ENCODE assay signal across 10 cellular contexts in genomic region chr6:54737247-54737646, GRCh38.
DNase-seq lines count a peak whose midpoint lies in the region; ATAC-seq, FAIRE-seq and TF ChIP-seq lines count a peak whose summit lies in the region.
"Had no signal": no experiment of that assay in that cellular context is flagged by ENCODE, and none has a peak within 500 bp of the region (broad histone marks: within the 10 kb centered on the region; RNA-seq: fewer than 3 reads in every experiment).

No MANE protein-coding gene starts in this region.

- WGBS in K562 (ENCODE audit: insufficient coverage, low coverage, missing lambda C conversion rate), result 11% methylated on average over 3 of the region's 3 CpGs
- 71 to 72% methylated on average over 3 of the region's 3 CpGs for WGBS in heart right ventricle, 2 donors

- H3K27ac ChIP-seq in K562 (ENCODE audit: extremely low read depth, low read depth, low read length), result no peak overlapping the region
- H3K27ac ChIP-seq in upper lobe of right lung, result no peak overlapping the region
- no peak overlapping the region for H3K27ac ChIP-seq in heart right ventricle
- no peak overlapping the region for H3K27ac ChIP-seq in CD8-positive, alpha-beta T cell (ENCODE audit: low read depth, low read length)

- H3K27ac Mint-ChIP-seq in stimulated activated naive CD8-positive, alpha-beta T cell treated with anti-CD3 and anti-CD28 coated beads, Interleukin-15, amount 100 ng/mL, for 72 hours, result no peak overlapping the region
- H3K27ac Mint-ChIP-seq in CD8-positive, alpha-beta T cell, result no peak overlapping the region

- in situ Hi-C loops in K562 (cut with MboI), result no loop called here

- H3K36me3 ChIP-seq in K562 (ENCODE audit: control insufficient read depth, insufficient read depth, low read length) (no peaks in the 10 kb centered on the region), upper lobe of right lung (no peaks in the 10 kb centered on the region), heart right ventricle (no peaks in the 10 kb centered on the region)
- no peaks in the 10 kb centered on the region for H3K36me3 ChIP-seq in CD8-positive, alpha-beta T cell (ENCODE audit: insufficient read depth, low read length)

- no peaks in the 10 kb centered on the region for H4K20me1 ChIP-seq in K562 (replicated peaks; ENCODE audit: control insufficient read depth, insufficient read depth, low read length)

- H3K4me1 ChIP-seq in K562 (replicated peaks in 1 of 2; ENCODE audit: control insufficient read depth in 2 of 2, insufficient read depth in 2 of 2, low read length in 2 of 2) (no peaks in the 10 kb centered on the region), upper lobe of right lung (no peaks in the 10 kb centered on the region), heart right ventricle (no peaks in the 10 kb centered on the region)
- H3K4me1 ChIP-seq in CD8-positive, alpha-beta T cell (ENCODE audit: insufficient read depth, low read length), result no peaks in the 10 kb centered on the region

- peak; percentile 3 for DNase-seq in stimulated activated naive CD8-positive, alpha-beta T cell treated with anti-CD3 and anti-CD28 coated beads, Interleukin-15, Interleukin-2, amounts not matched to agents 100 U/mL and 50 U/mL, for 24 hours
- DNase-seq in stimulated activated naive CD8-positive, alpha-beta T cell treated with anti-CD3 and anti-CD28 coated beads, Interleukin-15, amount 100 ng/mL, for 72 hours, result no peak
- DNase-seq in K562 (ENCODE audit: extremely low read depth in 1 of 4, low spot score in 3 of 4) (peak; percentile 5 to 9 (median 9)), upper lobe of right lung (peak; percentile 21), heart right ventricle (no peak), middle frontal gyrus (ENCODE audit: extremely low spot score, low spot score) (no peak)
- no peak for DNase-seq in CD8-positive, alpha-beta T cell
- DNase-seq: effector CD4-positive, alpha-beta T cell had no signal

- no peak overlapping the region for H2AFZ ChIP-seq in K562 (ENCODE audit: low read depth, low read length)

- no peak overlapping the region for H3K9ac ChIP-seq in K562 (ENCODE audit: insufficient read depth in 1 of 2, low read depth in 2 of 2, low read length in 2 of 2)

- no peak overlapping the region for H3K4me2 ChIP-seq in K562 (ENCODE audit: insufficient read depth, low read length)

- peaks cover 7 to 30% of the 10 kb centered on the region in 2 donors for H3K9me3 Mint-ChIP-seq in stimulated activated naive CD8-positive, alpha-beta T cell treated with anti-CD3 and anti-CD28 coated beads, Interleukin-15, amount 100 ng/mL, for 72 hours
- H3K9me3 Mint-ChIP-seq in CD8-positive, alpha-beta T cell, result peaks cover 16% of the 10 kb centered on the region

- no peak for TF ChIP-seq RAD21 in K562 (CRISPR knock-in tag; conservative IDR thresholded peaks at IDR 0.05 in 1 of 2, IDR thresholded peaks at IDR 0.05 in 1 of 2)

- no peaks in the 10 kb centered on the region for H3K27me3 Mint-ChIP-seq in stimulated activated naive CD8-positive, alpha-beta T cell treated with anti-CD3 and anti-CD28 coated beads, Interleukin-15, amount 100 ng/mL, for 72 hours
- H3K27me3 Mint-ChIP-seq in CD8-positive, alpha-beta T cell (ENCODE audit: low read depth), result no peaks in the 10 kb centered on the region

- TF ChIP-seq EP300 in K562 (IDR thresholded peaks at IDR 0.05; ENCODE audit: low read length), result no peak

- no peak overlapping the region for H3K4me3 Mint-ChIP-seq in stimulated activated naive CD8-positive, alpha-beta T cell treated with anti-CD3 and anti-CD28 coated beads, Interleukin-15, amount 100 ng/mL, for 72 hours
- H3K4me3 Mint-ChIP-seq in CD8-positive, alpha-beta T cell, result no peak overlapping the region

- POLR2A ChIA-PET in K562 (lab: Yijun Ruan, JAX), result no interaction called here
- POLR2A ChIA-PET in CD8-positive, alpha-beta T cell (lab: Charles Lee), result no interaction called here

- no peaks in the 10 kb centered on the region for H3K9me1 ChIP-seq in K562 (ENCODE audit: control insufficient read depth, insufficient read depth, low read length)

- FAIRE-seq in K562 (lab: Jason Lieb, UNC), result no peak
- FAIRE-seq: G401.6 had no signal

- H3K79me2 ChIP-seq in K562 (ENCODE audit: control insufficient read depth, insufficient read depth, low read length), result no peaks in the 10 kb centered on the region

- TF ChIP-seq CTCF in K562 (IDR thresholded peaks at IDR 0.05 in 2 of 3, conservative IDR thresholded peaks at IDR 0.05 in 1 of 3; ENCODE audit: insufficient read depth in 2 of 3, low read depth in 1 of 3, low read length in 3 of 3), result peak in 2 of 3 experiments; percentile 11 to 33; a peak in 1 of 6 replicates
- no peak for TF ChIP-seq CTCF in upper lobe of right lung (IDR thresholded peaks at IDR 0.05)
- peak in 1 of 9 donors; percentile 9 for TF ChIP-seq CTCF in heart right ventricle (IDR thresholded peaks at IDR 0.05)
- TF ChIP-seq CTCF in CD8-positive, alpha-beta T cell (IDR thresholded peaks at IDR 0.05), result no peak

- no peaks in the 10 kb centered on the region for H3K4me1 Mint-ChIP-seq in stimulated activated naive CD8-positive, alpha-beta T cell treated with anti-CD3 and anti-CD28 coated beads, Interleukin-15, amount 100 ng/mL, for 72 hours
- no peaks in the 10 kb centered on the region for H3K4me1 Mint-ChIP-seq in CD8-positive, alpha-beta T cell (ENCODE audit: low read depth)

- TF ChIP-seq POLR2A in K562 (conservative IDR thresholded peaks at IDR 0.05), result no peak

- no peaks in the 10 kb centered on the region for H3K36me3 Mint-ChIP-seq in CD8-positive, alpha-beta T cell

- no peaks in the 10 kb centered on the region for H3K27me3 ChIP-seq in K562 (ENCODE audit: control insufficient read depth in 2 of 2, insufficient read depth in 2 of 2, low read length in 2 of 2)
- no peaks in the 10 kb centered on the region for H3K27me3 ChIP-seq in upper lobe of right lung
- no peaks in the 10 kb centered on the region for H3K27me3 ChIP-seq in heart right ventricle
- no peaks in the 10 kb centered on the region for H3K27me3 ChIP-seq in CD8-positive, alpha-beta T cell (ENCODE audit: insufficient read depth, low read length)

- intact Hi-C loops in K562 (cut with micrococcal nuclease), result no loop called here
- intact Hi-C loops in upper lobe of right lung (cut with DNase I), result no loop called here
- intact Hi-C loops in heart right ventricle (cut with DNase I), result no loop called here
- intact Hi-C loops in CD8-positive, alpha-beta T cell (cut with DNase I, micrococcal nuclease), result no loop called here

- no peaks in the 10 kb centered on the region for H3K9me3 ChIP-seq in K562 (replicated peaks; ENCODE audit: control insufficient read depth, insufficient read depth, low read depth, low read length)
- no peaks in the 10 kb centered on the region for H3K9me3 ChIP-seq in upper lobe of right lung
- H3K9me3 ChIP-seq in heart right ventricle, result peaks cover 0 to 33% (median 5%) of the 10 kb centered on the region in 11 donors
- no peaks in the 10 kb centered on the region for H3K9me3 ChIP-seq in CD8-positive, alpha-beta T cell (ENCODE audit: low read length)

- no TSS peak for BruUV-seq in K562 (replicated peaks; lab: Mats Ljungman, UMichigan)

- CTCF ChIA-PET in K562 (lab: Yijun Ruan, JAX; ENCODE audit: low intra/inter-chr PET ratio), result no interaction called here
- CTCF ChIA-PET in CD8-positive, alpha-beta T cell (lab: Charles Lee), result no interaction called here

- H3K4me3 ChIP-seq in K562 (no peak overlapping the region), upper lobe of right lung (no peak overlapping the region), heart right ventricle (no peak overlapping the region)
- H3K4me3 ChIP-seq in CD8-positive, alpha-beta T cell (ENCODE audit: low read depth, low read length), result no peak overlapping the region

- ATAC-seq in stimulated activated naive CD8-positive, alpha-beta T cell treated with anti-CD3 and anti-CD28 coated beads, Interleukin-15, Interleukin-2, amounts not matched to agents 100 U/mL and 50 U/mL, for 24 hours, result no peak
- no peak for ATAC-seq in stimulated activated naive CD8-positive, alpha-beta T cell treated with anti-CD3 and anti-CD28 coated beads, Interleukin-15, amount 100 ng/mL, for 72 hours
- peak; percentile 65 for ATAC-seq in HG03457 (IDR thresholded peaks at IDR 0.05; ENCODE audit: unreplicated experiment)
- no peak for ATAC-seq in K562
- peak; percentile 29 for ATAC-seq in upper lobe of right lung
- ATAC-seq in heart right ventricle, result no peak
- ATAC-seq in CD8-positive, alpha-beta T cell, result no peak

TF ChIP-seq in K562, 482 proteins besides CTCF, POLR2A, EP300 and RAD21:
- TF ChIP-seq IRF1 (CRISPR knock-in tag; IDR thresholded peaks at IDR 0.05; ENCODE audit: borderline replicate concordance) (no peak), ZNF212 (CRISPR knock-in tag; IDR thresholded peaks at IDR 0.05) (no peak)

Comparison
In these comparisons a context has a peak if more than half of its experiments do, and no peak if none do; other contexts are left out.
1. DNase-seq: peak in stimulated activated naive CD8-positive, alpha-beta T cell treated with anti-CD3 and anti-CD28 coated beads, Interleukin-15, Interleukin-2, amounts not matched to agents 100 U/mL and 50 U/mL, for 24 hours (single experiment), K562 (4 of 4) and upper lobe of right lung (single experiment); none in stimulated activated naive CD8-positive, alpha-beta T cell treated with anti-CD3 and anti-CD28 coated beads, Interleukin-15, amount 100 ng/mL, for 72 hours (0 of 2), heart right ventricle (0 of 2), middle frontal gyrus (single experiment) and CD8-positive, alpha-beta T cell (0 of 7).
2. ATAC-seq: peak in HG03457 (single experiment) and upper lobe of right lung (single experiment); none in stimulated activated naive CD8-positive, alpha-beta T cell treated with anti-CD3 and anti-CD28 coated beads, Interleukin-15, Interleukin-2, amounts not matched to agents 100 U/mL and 50 U/mL, for 24 hours (single experiment), stimulated activated naive CD8-positive, alpha-beta T cell treated with anti-CD3 and anti-CD28 coated beads, Interleukin-15, amount 100 ng/mL, for 72 hours (single experiment), K562 (single experiment), heart right ventricle (0 of 8) and CD8-positive, alpha-beta T cell (single experiment).
3. CTCF ChIP-seq: peak in K562 (2 of 3); none in upper lobe of right lung (single experiment) and CD8-positive, alpha-beta T cell (single experiment).